ENCODE assay signal across 24 cellular contexts in genomic region chr2:181395871-181396574, GRCh38.
DNase-seq lines count a peak whose midpoint lies in the region; ATAC-seq and TF ChIP-seq lines count a peak whose summit lies in the region.
"Had no signal": no experiment of that assay in that cellular context is flagged by ENCODE, and none has a peak within 500 bp of the region (broad histone marks: within the 10 kb centered on the region; RNA-seq: fewer than 3 reads in every experiment).

No MANE protein-coding gene starts in this region.

- H3K4me3 ChIP-seq in GM23338, result no peak overlapping the region
- H3K4me3 ChIP-seq: breast epithelium, gastrocnemius medialis, GM23248, testis had no signal

- H3K9me3 Mint-ChIP-seq in activated CD8-positive, alpha-beta T cell treated with anti-CD3 and anti-CD28 coated beads for 36 hours, result peaks cover 2% of the 10 kb centered on the region
- H3K9me3 Mint-ChIP-seq in activated CD8-positive, alpha-beta T cell treated with anti-CD3 and anti-CD28 coated beads, Interleukin-2, amount 10 ng/mL, durations not matched to agents 7 days and 5 days (ENCODE audit: insufficient read depth), result no peaks in the 10 kb centered on the region
- H3K9me3 Mint-ChIP-seq in effector memory CD8-positive, alpha-beta T cell, result peaks cover 0 to 2% of the 10 kb centered on the region in 2 donors
- no peaks in the 10 kb centered on the region for H3K9me3 Mint-ChIP-seq in GM23338
- H3K9me3 Mint-ChIP-seq: CD4-positive, CD25-positive, alpha-beta regulatory T cell; dendritic cell treated with granulocyte-macrophage colony-stimulating factor and Interleukin-4, amounts not matched to agents 40 ng/mL and 50 ng/mL, for 4 days had no signal

- no peaks in the 10 kb centered on the region for H3F3A ChIP-seq in GM23338 (replicated peaks; ENCODE audit: low read depth)

- POLR2A ChIA-PET in activated CD8-positive, alpha-beta T cell treated with anti-CD3 and anti-CD28 coated beads for 36 hours (lab: Charles Lee), result interaction anchor here (1.4 kb wide), 1 partner anchor 61 kb away, joined by 8 read pairs; the partner anchor contains the start of gene ITGA4
- POLR2A ChIA-PET in activated CD8-positive, alpha-beta T cell treated with anti-CD3 and anti-CD28 coated beads, Interleukin-2, amount 10 ng/mL, durations not matched to agents 7 days and 5 days (lab: Charles Lee), result interaction anchor here (1.4 kb wide), 1 partner anchor 61 kb away, joined by 4 read pairs; the partner anchor contains the start of gene ITGA4

- no peak overlapping the region for H3K4me3 Mint-ChIP-seq in activated CD8-positive, alpha-beta T cell treated with anti-CD3 and anti-CD28 coated beads for 36 hours
- H3K4me3 Mint-ChIP-seq in activated CD8-positive, alpha-beta T cell treated with anti-CD3 and anti-CD28 coated beads, Interleukin-2, amount 10 ng/mL, durations not matched to agents 7 days and 5 days, result no peak overlapping the region
- peak overlapping the region in 1 of 2 donors; percentile 87 for H3K4me3 Mint-ChIP-seq in effector memory CD8-positive, alpha-beta T cell
- H3K4me3 Mint-ChIP-seq in GM23338, result no peak overlapping the region
- H3K4me3 Mint-ChIP-seq: activated naive CD8-positive, alpha-beta T cell treated with anti-CD3 and anti-CD28 coated beads, Interleukin-2, amount 10 ng/mL, durations not matched to agents 7 days and 5 days; dendritic cell treated with granulocyte-macrophage colony-stimulating factor and Interleukin-4, amounts not matched to agents 40 ng/mL and 50 ng/mL, for 4 days; neural crest cell had no signal

- H3K9me2 ChIP-seq in GM23338 (ENCODE audit: insufficient read depth), result peaks cover 2% of the 10 kb centered on the region; the same call in 1 of the 2 replicates

- H3K27ac Mint-ChIP-seq in activated CD8-positive, alpha-beta T cell treated with anti-CD3 and anti-CD28 coated beads for 36 hours, result peak overlapping the region; percentile 73
- H3K27ac Mint-ChIP-seq in activated CD8-positive, alpha-beta T cell treated with anti-CD3 and anti-CD28 coated beads, Interleukin-2, amount 10 ng/mL, durations not matched to agents 7 days and 5 days, result no peak overlapping the region
- H3K27ac Mint-ChIP-seq in effector memory CD8-positive, alpha-beta T cell, result peak overlapping the region; percentile 99
- H3K27ac Mint-ChIP-seq in GM23338, result no peak overlapping the region
- H3K27ac Mint-ChIP-seq: activated naive CD8-positive, alpha-beta T cell treated with anti-CD3 and anti-CD28 coated beads, Interleukin-2, amount 10 ng/mL, durations not matched to agents 7 days and 5 days had no signal

- H2AFZ ChIP-seq in GM23338, result no peak overlapping the region
- H2AFZ ChIP-seq: GM23248 had no signal

- no peaks in the 10 kb centered on the region for H4K20me1 ChIP-seq in GM23338 (replicated peaks; ENCODE audit: insufficient read depth)

- H3K4me1 Mint-ChIP-seq in activated CD8-positive, alpha-beta T cell treated with anti-CD3 and anti-CD28 coated beads for 36 hours (ENCODE audit: low read depth), result peaks cover 34% of the 10 kb centered on the region
- peaks cover 20% of the 10 kb centered on the region for H3K4me1 Mint-ChIP-seq in activated CD8-positive, alpha-beta T cell treated with anti-CD3 and anti-CD28 coated beads, Interleukin-2, amount 10 ng/mL, durations not matched to agents 7 days and 5 days (ENCODE audit: low read depth)
- H3K4me1 Mint-ChIP-seq in effector memory CD8-positive, alpha-beta T cell (ENCODE audit: low read depth in 2 of 2), result peaks cover 22 to 33% of the 10 kb centered on the region in 2 donors
- H3K4me1 Mint-ChIP-seq in GM23338, result peaks cover 4% of the 10 kb centered on the region; the same call in 2 of the 3 replicates

- H3K27ac ChIP-seq in caudate nucleus (ENCODE audit: low read depth, low read length) (no peak overlapping the region), GM23338 (ENCODE audit: low read depth) (no peak overlapping the region)
- H3K27ac ChIP-seq: breast epithelium, epithelial cell of prostate, gastrocnemius medialis, GM23248, testis had no signal

- peaks cover 2% of the 10 kb centered on the region for H3K36me3 Mint-ChIP-seq in activated CD8-positive, alpha-beta T cell treated with anti-CD3 and anti-CD28 coated beads for 36 hours (ENCODE audit: low read depth)
- peaks cover 18% of the 10 kb centered on the region for H3K36me3 Mint-ChIP-seq in activated CD8-positive, alpha-beta T cell treated with anti-CD3 and anti-CD28 coated beads, Interleukin-2, amount 10 ng/mL, durations not matched to agents 7 days and 5 days (ENCODE audit: low read depth)
- H3K36me3 Mint-ChIP-seq in effector memory CD8-positive, alpha-beta T cell (ENCODE audit: insufficient read depth), result peaks cover 14% of the 10 kb centered on the region
- no peaks in the 10 kb centered on the region for H3K36me3 Mint-ChIP-seq in GM23338 (ENCODE audit: low read depth)
- H3K36me3 Mint-ChIP-seq: CD4-positive, CD25-positive, alpha-beta regulatory T cell had no signal

- H3K4me2 ChIP-seq in GM23338, result no peak overlapping the region

- no peak for ATAC-seq in activated CD8-positive, alpha-beta T cell treated with anti-CD3 and anti-CD28 coated beads for 36 hours
- ATAC-seq in activated CD8-positive, alpha-beta T cell treated with anti-CD3 and anti-CD28 coated beads, Interleukin-2, amount 10 ng/mL, durations not matched to agents 7 days and 5 days, result no peak
- ATAC-seq in effector memory CD8-positive, alpha-beta T cell (replicated peaks), result no peak
- ATAC-seq in GM21528 (IDR thresholded peaks at IDR 0.05; ENCODE audit: low FRiP score, unreplicated experiment) (no peak), GM23338 (no peak)
- ATAC-seq: gastrocnemius medialis, left cardiac atrium had no signal

- no peak for DNase-seq in activated CD8-positive, alpha-beta T cell treated with anti-CD3 and anti-CD28 coated beads for 36 hours
- DNase-seq in activated CD8-positive, alpha-beta T cell treated with anti-CD3 and anti-CD28 coated beads, Interleukin-2, amount 10 ng/mL, durations not matched to agents 7 days and 5 days, result no peak
- DNase-seq in SIG-M5 (lab: John Stamatoyannopoulos, UW) (peak; percentile 47), caudate nucleus (lab: John Stamatoyannopoulos, UW) (no peak), GM23338 (ENCODE audit: low spot score) (no peak), AG08395 (ENCODE audit: low spot score) (no peak)
- no peak for DNase-seq in effector memory CD8-positive, alpha-beta T cell
- DNase-seq: activated CD4-positive, CD25-positive, alpha-beta regulatory T cell; activated naive CD8-positive, alpha-beta T cell treated with anti-CD3 and anti-CD28 coated beads, Interleukin-2, amount 10 ng/mL, durations not matched to agents 7 days and 5 days; CD4-positive, CD25-positive, alpha-beta regulatory T cell; gastrocnemius medialis; IMR-90; left cardiac atrium; NCI-H1105 treated with DMSO at 0.1 percent for 48 hours; NCI-H2107; NCI-H69; stimulated activated CD4-positive, alpha-beta T cell treated with anti-CD3 and anti-CD28 coated beads, Interleukin-12 subunit alpha, Interleukin-12 subunit beta, amount 100 ng/mL, for 4 hours; testis had no signal

- no peaks in the 10 kb centered on the region for H3K79me2 ChIP-seq in GM23338 (replicated peaks; ENCODE audit: insufficient read depth)

- H3K4me1 ChIP-seq in GM23338 (ENCODE audit: insufficient read depth), result no peaks in the 10 kb centered on the region
- H3K4me1 ChIP-seq: breast epithelium, gastrocnemius medialis, testis had no signal

- CTCF ChIA-PET in activated CD8-positive, alpha-beta T cell treated with anti-CD3 and anti-CD28 coated beads for 36 hours (lab: Charles Lee), result interaction anchor here (0.9 kb wide), 1 partner anchor 24 kb away, joined by 3 read pairs; no protein-coding TSS in a partner anchor
- CTCF ChIA-PET in activated CD8-positive, alpha-beta T cell treated with anti-CD3 and anti-CD28 coated beads, Interleukin-2, amount 10 ng/mL, durations not matched to agents 7 days and 5 days (lab: Charles Lee), result interaction anchor here (0.6 to 1.2 kb wide), 3 partner anchors 34 to 291 kb away, joined by 4 to 5 read pairs (median 4); no protein-coding TSS in a partner anchor

- no peaks in the 10 kb centered on the region for H3K36me3 ChIP-seq in GM23338 (ENCODE audit: insufficient read depth)
- H3K36me3 ChIP-seq: breast epithelium, gastrocnemius medialis had no signal

- no peaks in the 10 kb centered on the region for H3K27me3 Mint-ChIP-seq in activated CD8-positive, alpha-beta T cell treated with anti-CD3 and anti-CD28 coated beads for 36 hours
- H3K27me3 Mint-ChIP-seq in activated CD8-positive, alpha-beta T cell treated with anti-CD3 and anti-CD28 coated beads, Interleukin-2, amount 10 ng/mL, durations not matched to agents 7 days and 5 days (ENCODE audit: low read depth), result no peaks in the 10 kb centered on the region
- H3K27me3 Mint-ChIP-seq in effector memory CD8-positive, alpha-beta T cell, result no peaks in the 10 kb centered on the region
- no peaks in the 10 kb centered on the region for H3K27me3 Mint-ChIP-seq in GM23338 (ENCODE audit: insufficient read depth, low read depth, poor library complexity)
- H3K27me3 Mint-ChIP-seq: activated naive CD8-positive, alpha-beta T cell treated with anti-CD3 and anti-CD28 coated beads, Interleukin-2, amount 10 ng/mL, durations not matched to agents 7 days and 5 days; dendritic cell treated with granulocyte-macrophage colony-stimulating factor and Interleukin-4, amounts not matched to agents 40 ng/mL and 50 ng/mL, for 4 days had no signal

- TF ChIP-seq CTCF in activated CD8-positive, alpha-beta T cell treated with anti-CD3 and anti-CD28 coated beads for 36 hours (IDR thresholded peaks at IDR 0.05), result no peak
- TF ChIP-seq CTCF in GM23338 (conservative IDR thresholded peaks at IDR 0.05; ENCODE audit: low read depth in 2 of 2), result no peak

- no peaks in the 10 kb centered on the region for H3K27me3 ChIP-seq in GM23338 (ENCODE audit: insufficient read depth)
- H3K27me3 ChIP-seq: breast epithelium, gastrocnemius medialis, testis had no signal

- intact Hi-C loops in activated CD8-positive, alpha-beta T cell treated with anti-CD3 and anti-CD28 coated beads for 36 hours (cut with micrococcal nuclease), result no loop called here

TF ChIP-seq in GM23338, 12 proteins besides CTCF, POLR2A, EP300 and RAD21 (continues in another document):
- TF ChIP-seq JUNB (IDR thresholded peaks at IDR 0.05; ENCODE audit: unreplicated experiment) (no peak), POLR2AphosphoS5 (IDR thresholded peaks at IDR 0.05; ENCODE audit: low read depth) (no peak), EZH2phosphoT487 (IDR thresholded peaks at IDR 0.05; ENCODE audit: unreplicated experiment) (no peak), CREB1 (CRISPR knock-in tag; IDR thresholded peaks at IDR 0.05; ENCODE audit: low read depth) (no peak), ETS1 (IDR thresholded peaks at IDR 0.05) (no peak), NANOG (IDR thresholded peaks at IDR 0.05; ENCODE audit: borderline replicate concordance) (no peak)

Comparison
In these comparisons a context has a peak if more than half of its experiments do, and no peak if none do; other contexts are left out.
1. H3K27ac Mint-ChIP-seq: peak in activated CD8-positive, alpha-beta T cell treated with anti-CD3 and anti-CD28 coated beads for 36 hours (single experiment) and effector memory CD8-positive, alpha-beta T cell (2 of 2); none in activated CD8-positive, alpha-beta T cell treated with anti-CD3 and anti-CD28 coated beads, Interleukin-2, amount 10 ng/mL, durations not matched to agents 7 days and 5 days (single experiment) and GM23338 (single experiment).